24 cellular contexts compared by ENCODE assay signal in the genomic region with DNA sequence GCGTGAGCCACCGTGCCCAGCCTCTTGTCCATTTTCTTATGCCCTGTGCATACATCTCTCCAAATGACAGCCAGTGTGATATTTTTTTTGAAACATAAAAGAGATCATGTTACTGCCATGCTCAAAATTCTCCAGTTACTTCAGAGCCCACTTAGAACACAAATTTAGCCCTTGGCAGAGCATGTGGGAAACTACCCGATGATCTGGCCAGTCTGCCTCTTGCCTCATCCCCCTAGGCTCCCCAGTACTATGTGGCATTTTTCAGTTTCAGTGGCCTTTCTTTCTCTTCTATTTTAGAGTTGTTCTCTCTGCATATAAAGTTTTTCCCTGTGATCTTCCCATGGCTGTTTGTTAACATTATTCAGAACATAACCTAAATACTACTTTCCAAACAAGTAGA.
"Had no signal": no experiment of that assay in that cellular context is flagged by ENCODE, and none has a peak within 500 bp of the region (broad histone marks: within the 10 kb centered on the region; RNA-seq: fewer than 3 reads in every experiment).

No MANE protein-coding gene starts in this region.

- ATAC-seq: activated CD8-positive, alpha-beta memory T cell treated with anti-CD3 and anti-CD28 coated beads, Interleukin-2, amount 10 ng/mL, durations not matched to agents 7 days and 5 days had no signal

- H3K27me3 ChIP-seq: breast epithelium, Peyer's patch had no signal

- H3K27me3 Mint-ChIP-seq: activated B cell treated with CpG ODN at 0.5 μM for 24 hours; activated CD4-positive, alpha-beta T cell treated with anti-CD3 and anti-CD28 coated beads, Interleukin-2, amount 10 ng/mL, durations not matched to agents 24 days and 14 days; activated CD8-positive, alpha-beta memory T cell treated with anti-CD3 and anti-CD28 coated beads, Interleukin-2, amount 10 ng/mL, durations not matched to agents 7 days and 5 days; activated T-cell treated with anti-CD3 and anti-CD28 coated beads, Interleukin-2, amount 50 U/mL, for 24 hours had no signal

- H3K4me3 Mint-ChIP-seq: activated B cell treated with CpG ODN at 0.5 μM for 24 hours; activated CD4-positive, alpha-beta T cell treated with anti-CD3 and anti-CD28 coated beads, Interleukin-2, amount 10 ng/mL, durations not matched to agents 24 days and 14 days; activated CD8-positive, alpha-beta memory T cell treated with anti-CD3 and anti-CD28 coated beads, Interleukin-2, amount 10 ng/mL, durations not matched to agents 7 days and 5 days; activated naive CD4-positive, alpha-beta T cell treated with anti-CD3 and anti-CD28 coated beads, Interleukin-2, amount 50 U/mL, for 24 hours; activated T-cell treated with anti-CD3 and anti-CD28 coated beads, Interleukin-2, amount 50 U/mL, for 24 hours; activated T-helper 1 cell treated with anti-CD3 and anti-CD28 coated beads, Interleukin-12 subunit alpha, Interleukin-12 subunit beta, Interleukin-2, Interleukin-4 antibody, amounts not matched to agents 30 ng/mL and 10 ng/mL and 1 ng/mL, durations not matched to agents 14 hours and 24 hours and 36 hours; T-helper 1 cell treated with Interleukin-12 subunit alpha and Interleukin-12 subunit beta and Interleukin-4 antibody, amounts not matched to agents 30 μg/mL and 1 μg/mL, for 36 hours had no signal

- DNase-seq: activated B cell treated with CpG ODN at 0.5 μM for 24 hours; activated CD4-positive, alpha-beta T cell treated with anti-CD3 and anti-CD28 coated beads for 1 hour; activated CD4-positive, alpha-beta T cell treated with anti-CD3 and anti-CD28 coated beads, Interleukin-2, amount 10 ng/mL, durations not matched to agents 24 days and 14 days; activated CD4-positive, alpha-beta T cell treated with anti-CD3 and anti-CD28 coated beads, Interleukin-2, amount 50 U/mL, for 48 hours; activated CD8-positive, alpha-beta memory T cell treated with anti-CD3 and anti-CD28 coated beads, Interleukin-2, amount 10 ng/mL, durations not matched to agents 7 days and 5 days; activated effector memory CD4-positive, alpha-beta T cell treated with Interleukin-2 at 50 U/mL for 16 hours; activated naive CD4-positive, alpha-beta T cell; activated T-cell treated with anti-CD3 and anti-CD28 coated beads, Interleukin-2, amount 50 U/mL, for 24 hours; aorta; central memory CD4-positive, alpha-beta T cell; KBM-7; NCI-H1048; NCI-H1930; NCI-H226; NCI-H526; NCI-H774; Peyer's patch; SHP77 treated with DMSO at 0.1 percent for 48 hours; T-helper 9 cell had no signal

- H3K4me3 ChIP-seq: breast epithelium, Peyer's patch had no signal

- H3K4me1 Mint-ChIP-seq: activated B cell treated with CpG ODN at 0.5 μM for 24 hours; activated CD4-positive, alpha-beta T cell treated with anti-CD3 and anti-CD28 coated beads, Interleukin-2, amount 10 ng/mL, durations not matched to agents 24 days and 14 days; activated CD8-positive, alpha-beta memory T cell treated with anti-CD3 and anti-CD28 coated beads, Interleukin-2, amount 10 ng/mL, durations not matched to agents 7 days and 5 days; activated naive CD4-positive, alpha-beta T cell treated with anti-CD3 and anti-CD28 coated beads, Interleukin-2, amount 50 U/mL, for 24 hours had no signal

- H3K9me3 ChIP-seq: breast epithelium, Peyer's patch had no signal

- H3K4me1 ChIP-seq: breast epithelium, Peyer's patch had no signal

- H3K27ac ChIP-seq: breast epithelium, Peyer's patch, RWPE1 had no signal

- H3K36me3 Mint-ChIP-seq: activated CD8-positive, alpha-beta memory T cell treated with anti-CD3 and anti-CD28 coated beads, Interleukin-2, amount 10 ng/mL, durations not matched to agents 7 days and 5 days; activated naive CD4-positive, alpha-beta T cell treated with anti-CD3 and anti-CD28 coated beads, Interleukin-2, amount 50 U/mL, for 24 hours had no signal

- H3K27ac Mint-ChIP-seq: activated B cell treated with CpG ODN at 0.5 μM for 24 hours; activated CD4-positive, alpha-beta T cell treated with anti-CD3 and anti-CD28 coated beads, Interleukin-2, amount 10 ng/mL, durations not matched to agents 24 days and 14 days; activated CD8-positive, alpha-beta memory T cell treated with anti-CD3 and anti-CD28 coated beads, Interleukin-2, amount 10 ng/mL, durations not matched to agents 7 days and 5 days; activated naive CD4-positive, alpha-beta T cell treated with anti-CD3 and anti-CD28 coated beads, Interleukin-2, amount 50 U/mL, for 24 hours; activated T-cell treated with anti-CD3 and anti-CD28 coated beads, Interleukin-2, amount 50 U/mL, for 24 hours; activated T-helper 1 cell treated with anti-CD3 and anti-CD28 coated beads, Interleukin-12 subunit alpha, Interleukin-12 subunit beta, Interleukin-2, Interleukin-4 antibody, amounts not matched to agents 30 ng/mL and 10 ng/mL and 1 ng/mL, durations not matched to agents 14 hours and 24 hours and 36 hours; T-helper 1 cell treated with Interleukin-12 subunit alpha and Interleukin-12 subunit beta and Interleukin-4 antibody, amounts not matched to agents 30 μg/mL and 1 μg/mL, for 36 hours had no signal

- H3K36me3 ChIP-seq: breast epithelium, Peyer's patch had no signal

- H3K9me3 Mint-ChIP-seq: activated B cell treated with CpG ODN at 0.5 μM for 24 hours; activated CD4-positive, alpha-beta T cell treated with anti-CD3 and anti-CD28 coated beads, Interleukin-2, amount 10 ng/mL, durations not matched to agents 24 days and 14 days; activated naive CD4-positive, alpha-beta T cell treated with anti-CD3 and anti-CD28 coated beads, Interleukin-2, amount 50 U/mL, for 24 hours; activated T-cell treated with anti-CD3 and anti-CD28 coated beads, Interleukin-2, amount 50 U/mL, for 24 hours; activated T-helper 1 cell treated with anti-CD3 and anti-CD28 coated beads, Interleukin-12 subunit alpha, Interleukin-12 subunit beta, Interleukin-2, Interleukin-4 antibody, amounts not matched to agents 30 ng/mL and 10 ng/mL and 1 ng/mL, durations not matched to agents 14 hours and 24 hours and 36 hours; T-helper 1 cell treated with Interleukin-12 subunit alpha and Interleukin-12 subunit beta and Interleukin-4 antibody, amounts not matched to agents 30 μg/mL and 1 μg/mL, for 36 hours had no signal
